17 cellular contexts compared by ENCODE assay signal in genomic region chr6:132607544-132608233, GRCh38. TPM values are rescaled to one million over a fixed set of nuclear protein-coding genes. Genes with fewer than 3 reads are reported as not detected.
DNase-seq lines count a peak whose midpoint lies in the region; ATAC-seq and TF ChIP-seq lines count a peak whose summit lies in the region.
"Had no signal": no experiment of that assay in that cellular context is flagged by ENCODE, and none has a peak within 500 bp of the region (broad histone marks: within the 10 kb centered on the region; RNA-seq: fewer than 3 reads in every experiment).

No MANE protein-coding gene starts in this region.

- H3K4me3 ChIP-seq in body of pancreas (no peak overlapping the region), uterus (no peak overlapping the region)
- H3K4me3 ChIP-seq: smooth muscle cell had no signal

- TF ChIP-seq CTCF in body of pancreas (IDR thresholded peaks at IDR 0.05): no peak
- no peak for TF ChIP-seq CTCF in uterus (IDR thresholded peaks at IDR 0.05)
- no peak for TF ChIP-seq CTCF in progenitor cell of endocrine pancreas (IDR thresholded peaks at IDR 0.05; ENCODE audit: unreplicated experiment)

- 26 to 31% methylated on average over 5 of the region's 5 CpGs for WGBS in body of pancreas, 2 donors

- peaks cover 19% of the 10 kb centered on the region for H3K4me1 Mint-ChIP-seq in progenitor cell of endocrine pancreas (ENCODE audit: low read depth)

- H3K9me3 ChIP-seq in body of pancreas: no peaks in the 10 kb centered on the region
- no peaks in the 10 kb centered on the region for H3K9me3 ChIP-seq in uterus

- TF ChIP-seq POLR2A in body of pancreas (IDR thresholded peaks at IDR 0.05): no peak
- TF ChIP-seq POLR2A in uterus (IDR thresholded peaks at IDR 0.05): no peak

- H3K36me3 Mint-ChIP-seq in progenitor cell of endocrine pancreas (ENCODE audit: insufficient read depth): peaks cover 3% of the 10 kb centered on the region
- H3K36me3 Mint-ChIP-seq: memory B cell; naive thymus-derived CD8-positive, alpha-beta T cell had no signal

- DNase-seq in body of pancreas (no peak), dermis blood vessel endothelial cell (no peak), uterus (no peak), progenitor cell of endocrine pancreas (ENCODE audit: low spot score, unreplicated experiment) (no peak)
- DNase-seq: activated CD8-positive, alpha-beta memory T cell treated with anti-CD3 and anti-CD28 coated beads for 24 hours; HFFc6; naive thymus-derived CD8-positive, alpha-beta T cell; NCI-H345; posterior cingulate gyrus; Right ventricle myocardium superior; T-helper 1 cell had no signal

- intact Hi-C loops in body of pancreas (cut with DNase I) (no loop called here), uterus (cut with DNase I; ENCODE audit: low total_unique reads) (no loop called here)

- ATAC-seq in GM19463 (IDR thresholded peaks at IDR 0.05; ENCODE audit: unreplicated experiment) (peak; percentile 84), HG03097 (IDR thresholded peaks at IDR 0.05; ENCODE audit: low FRiP score, unreplicated experiment) (peak; percentile 67), body of pancreas (peak; percentile 70), GM18498 (IDR thresholded peaks at IDR 0.05; ENCODE audit: unreplicated experiment) (no peak)
- ATAC-seq: naive thymus-derived CD8-positive, alpha-beta T cell had no signal

- H3K27me3 ChIP-seq in body of pancreas (no peaks in the 10 kb centered on the region), uterus (peaks cover 0 to 3% of the 10 kb centered on the region in 2 donors)

- H3K9me3 Mint-ChIP-seq in progenitor cell of endocrine pancreas (ENCODE audit: low read depth): peaks cover 10% of the 10 kb centered on the region
- H3K9me3 Mint-ChIP-seq: HFFc6; memory B cell; naive thymus-derived CD8-positive, alpha-beta T cell had no signal

- peaks cover 19% of the 10 kb centered on the region for H3K4me1 ChIP-seq in body of pancreas
- no peaks in the 10 kb centered on the region for H3K4me1 ChIP-seq in uterus

- H3K27ac ChIP-seq in body of pancreas (peak overlapping the region in 2 of 4 donors; percentile 26 to 58), uterus (no peak overlapping the region)

- H3K27ac Mint-ChIP-seq in progenitor cell of endocrine pancreas: no peak overlapping the region
- H3K27ac Mint-ChIP-seq: HFFc6; memory B cell; naive thymus-derived CD8-positive, alpha-beta T cell had no signal

- no peak overlapping the region for H3K4me3 Mint-ChIP-seq in progenitor cell of endocrine pancreas (ENCODE audit: low read depth)
- H3K4me3 Mint-ChIP-seq: HFFc6; memory B cell; naive thymus-derived CD8-positive, alpha-beta T cell had no signal

- H3K36me3 ChIP-seq in body of pancreas (replicated peaks in 1 of 2; ENCODE audit: insufficient read depth in 1 of 2, low read depth in 2 of 2) (no peaks in the 10 kb centered on the region), uterus (no peaks in the 10 kb centered on the region)

- H3K27me3 Mint-ChIP-seq in progenitor cell of endocrine pancreas: no peaks in the 10 kb centered on the region
- H3K27me3 Mint-ChIP-seq: memory B cell had no signal

RNA-seq across cellular contexts. Expression of gene TAAR2, which starts 16.4 kb away (rescaled TPM):
- total RNA-seq in body of pancreas: not detected
- not detected in 2 replicates for total RNA-seq in dermis blood vessel endothelial cell
- total RNA-seq in uterus: not detected
- not detected in 2 replicates for total RNA-seq in progenitor cell of endocrine pancreas
- total RNA-seq: cardiac septum; HFFc6; naive thymus-derived CD8-positive, alpha-beta T cell; Right ventricle myocardium superior; smooth muscle cell had no signal

RNA-seq across cellular contexts. Expression of gene TAAR5, which starts 18.1 kb away (rescaled TPM):
- not detected for total RNA-seq in body of pancreas
- not detected in 2 replicates for total RNA-seq in dermis blood vessel endothelial cell
- not detected for total RNA-seq in uterus
- total RNA-seq in progenitor cell of endocrine pancreas: not detected in 2 replicates
- total RNA-seq: cardiac septum; HFFc6; naive thymus-derived CD8-positive, alpha-beta T cell; Right ventricle myocardium superior; smooth muscle cell had no signal

RNA-seq across cellular contexts. Expression of gene TAAR6, which starts 37.6 kb away (rescaled TPM):
- total RNA-seq in body of pancreas (not detected), dermis blood vessel endothelial cell (not detected in 2 replicates), uterus (not detected), progenitor cell of endocrine pancreas (not detected in 2 replicates)
- total RNA-seq: cardiac septum; HFFc6; naive thymus-derived CD8-positive, alpha-beta T cell; Right ventricle myocardium superior; smooth muscle cell had no signal

RNA-seq across cellular contexts. Expression of gene TAAR1, which starts 51.3 kb away (rescaled TPM):
- total RNA-seq in body of pancreas (not detected), dermis blood vessel endothelial cell (not detected in 2 replicates), uterus (under 1 TPM in 1 of 4 donors, not detected in 3; 0.41 TPM), progenitor cell of endocrine pancreas (not detected in 2 replicates)
- total RNA-seq: cardiac septum; HFFc6; naive thymus-derived CD8-positive, alpha-beta T cell; Right ventricle myocardium superior; smooth muscle cell had no signal

RNA-seq across cellular contexts. Expression of gene TAAR8, which starts 55.2 kb away (rescaled TPM):
- total RNA-seq in body of pancreas (not detected), dermis blood vessel endothelial cell (not detected in 2 replicates), uterus (under 1 TPM in 1 of 4 donors, not detected in 3; 0.28 TPM), progenitor cell of endocrine pancreas (not detected in 2 replicates)
- total RNA-seq: cardiac septum; HFFc6; naive thymus-derived CD8-positive, alpha-beta T cell; Right ventricle myocardium superior; smooth muscle cell had no signal
